In the genomic region with DNA sequence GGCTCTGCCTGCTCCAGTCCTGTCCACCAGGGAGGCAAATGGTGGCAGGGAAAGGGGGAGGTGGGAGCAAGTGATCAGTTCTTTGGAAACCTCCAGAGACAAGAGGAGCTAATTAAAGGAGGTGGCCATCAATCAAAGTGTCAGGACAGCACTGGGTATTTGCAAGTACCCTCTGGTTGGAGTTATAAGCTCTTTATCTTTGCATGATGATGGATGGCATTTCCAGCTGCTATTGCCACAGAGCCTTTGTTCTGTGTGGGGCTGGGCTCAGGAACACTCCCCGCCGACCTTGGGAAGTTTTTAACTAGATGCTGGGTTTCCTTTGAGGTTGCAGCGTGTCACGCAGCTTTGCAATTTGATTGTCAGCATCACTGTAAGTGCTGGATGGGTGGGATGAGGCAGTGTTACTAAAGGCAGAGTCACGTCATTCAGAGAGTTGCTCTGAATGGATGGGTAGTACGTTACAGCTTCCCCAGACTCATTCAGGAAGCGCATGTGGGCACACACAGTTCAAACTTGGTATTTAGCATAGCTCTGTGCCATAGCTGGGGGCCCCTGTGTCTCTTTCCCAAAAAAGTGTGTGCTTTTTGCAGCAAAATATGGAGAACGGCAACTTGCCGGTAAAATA, we compare ENCODE assay signal across 23 cellular contexts.
DNase-seq lines count a peak whose midpoint lies in the region; ATAC-seq and TF ChIP-seq lines count a peak whose summit lies in the region.
"Had no signal": no experiment of that assay in that cellular context is flagged by ENCODE, and none has a peak within 500 bp of the region (broad histone marks: within the 10 kb centered on the region; RNA-seq: fewer than 3 reads in every experiment).

No MANE protein-coding gene starts in this region.

- DNase-seq in NCI-H510A treated with DMSO at 0.1 percent for 48 hours (lab: John Stamatoyannopoulos, UW) (peak; percentile 37), NCI-H510A (lab: John Stamatoyannopoulos, UW) (no peak), HEK293T (ENCODE audit: extremely low spot score) (no peak), SK-N-DZ (ENCODE audit: low spot score) (peak; percentile 50), left kidney (ENCODE audit: low read depth, low spot score) (peak; percentile 79), NAMALWA (ENCODE audit: low spot score) (no peak), omental fat pad (ENCODE audit: low spot score) (no peak)
- no peak for DNase-seq in activated effector memory CD4-positive, alpha-beta T cell treated with anti-CD3 and anti-CD28 coated beads, Interleukin-2, amount 50 U/mL, for 16 hours
- DNase-seq: activated gamma-delta T cell; amniotic stem cell; Caco-2; DND-41; dorsolateral prefrontal cortex; gastrocnemius medialis; Kasumi-1; kidney glomerular epithelial cell; mammary epithelial cell; NCI-H1092; pancreas; right lobe of liver; SK-N-SH; stimulated activated CD4-positive, alpha-beta T cell treated with anti-CD3 and anti-CD28 coated beads, Interleukin-15, amount 100 ng/mL, for 24 hours had no signal

- CTCF ChIA-PET in HEK293T (lab: Yijun Ruan, JAX) = interaction anchor here (0.6 to 0.8 kb wide), 2 partner anchors 25 to 172 kb away, joined by 3 read pairs; no protein-coding TSS in a partner anchor

- TF ChIP-seq CTCF in omental fat pad (IDR thresholded peaks at IDR 0.05) = no peak

- POLR2A ChIA-PET in HEK293T (lab: Yijun Ruan, JAX) = no interaction called here

- ATAC-seq in omental fat pad (ENCODE audit: low FRiP score) = no peak
- ATAC-seq: activated CD4-positive, CD25-positive, alpha-beta regulatory T cell treated with anti-CD3 and anti-CD28 coated beads, Interleukin-2, amount 50 U/mL, for 24 hours; gastrocnemius medialis; pancreas; right lobe of liver had no signal

TF ChIP-seq in HEK293T, 16 proteins besides CTCF, POLR2A, EP300 and RAD21:
- TF ChIP-seq HDGF (IDR thresholded peaks at IDR 0.05; ENCODE audit: borderline replicate concordance) = no peak
- TF ChIP-seq, protein P1, sequence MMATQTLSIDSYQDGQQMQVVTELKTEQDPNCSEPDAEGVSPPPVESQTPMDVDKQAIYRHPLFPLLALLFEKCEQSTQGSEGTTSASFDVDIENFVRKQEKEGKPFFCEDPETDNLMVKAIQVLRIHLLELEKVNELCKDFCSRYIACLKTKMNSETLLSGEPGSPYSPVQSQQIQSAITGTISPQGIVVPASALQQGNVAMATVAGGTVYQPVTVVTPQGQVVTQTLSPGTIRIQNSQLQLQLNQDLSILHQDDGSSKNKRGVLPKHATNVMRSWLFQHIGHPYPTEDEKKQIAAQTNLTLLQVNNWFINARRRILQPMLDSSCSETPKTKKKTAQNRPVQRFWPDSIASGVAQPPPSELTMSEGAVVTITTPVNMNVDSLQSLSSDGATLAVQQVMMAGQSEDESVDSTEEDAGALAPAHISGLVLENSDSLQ (IDR thresholded peaks at IDR 0.05) = peak; percentile 75
TF ChIP-seq in HEK293T: peak in this region for 1.

Comparison
In these comparisons a context has a peak if more than half of its experiments do, and no peak if none do; other contexts are left out.
1. DNase-seq: peak in NCI-H510A treated with DMSO at 0.1 percent for 48 hours (single experiment), SK-N-DZ (single experiment) and left kidney (single experiment); none in NCI-H510A (single experiment), HEK293T (single experiment), NAMALWA (single experiment), omental fat pad (single experiment) and activated effector memory CD4-positive, alpha-beta T cell treated with anti-CD3 and anti-CD28 coated beads, Interleukin-2, amount 50 U/mL, for 16 hours (single experiment).